ENCODE assay signal across 1 cellular context in the genomic region with DNA sequence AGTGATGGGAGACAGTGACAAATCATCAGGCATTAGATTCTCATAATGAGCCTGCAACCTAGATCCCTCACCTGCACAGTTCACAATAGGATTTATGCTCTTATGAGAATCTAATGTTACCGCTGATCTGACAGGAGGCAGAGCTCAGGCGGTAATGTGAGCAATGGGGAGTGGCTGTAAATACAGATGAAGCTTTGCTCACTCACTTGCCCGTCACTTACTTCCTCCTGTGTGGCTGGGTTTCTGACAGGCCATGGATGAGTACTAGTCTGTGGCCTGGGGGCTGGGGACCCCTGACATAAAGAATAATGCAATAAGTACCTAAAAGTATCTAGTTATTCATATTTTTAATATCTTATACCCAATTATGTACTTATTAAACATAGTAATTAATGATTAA.
TF ChIP-seq lines count a peak whose summit lies in the region.

No MANE protein-coding gene starts in this region.

TF ChIP-seq in GM12878, 131 proteins besides CTCF, POLR2A, EP300 and RAD21:
- TF ChIP-seq, protein P1, sequence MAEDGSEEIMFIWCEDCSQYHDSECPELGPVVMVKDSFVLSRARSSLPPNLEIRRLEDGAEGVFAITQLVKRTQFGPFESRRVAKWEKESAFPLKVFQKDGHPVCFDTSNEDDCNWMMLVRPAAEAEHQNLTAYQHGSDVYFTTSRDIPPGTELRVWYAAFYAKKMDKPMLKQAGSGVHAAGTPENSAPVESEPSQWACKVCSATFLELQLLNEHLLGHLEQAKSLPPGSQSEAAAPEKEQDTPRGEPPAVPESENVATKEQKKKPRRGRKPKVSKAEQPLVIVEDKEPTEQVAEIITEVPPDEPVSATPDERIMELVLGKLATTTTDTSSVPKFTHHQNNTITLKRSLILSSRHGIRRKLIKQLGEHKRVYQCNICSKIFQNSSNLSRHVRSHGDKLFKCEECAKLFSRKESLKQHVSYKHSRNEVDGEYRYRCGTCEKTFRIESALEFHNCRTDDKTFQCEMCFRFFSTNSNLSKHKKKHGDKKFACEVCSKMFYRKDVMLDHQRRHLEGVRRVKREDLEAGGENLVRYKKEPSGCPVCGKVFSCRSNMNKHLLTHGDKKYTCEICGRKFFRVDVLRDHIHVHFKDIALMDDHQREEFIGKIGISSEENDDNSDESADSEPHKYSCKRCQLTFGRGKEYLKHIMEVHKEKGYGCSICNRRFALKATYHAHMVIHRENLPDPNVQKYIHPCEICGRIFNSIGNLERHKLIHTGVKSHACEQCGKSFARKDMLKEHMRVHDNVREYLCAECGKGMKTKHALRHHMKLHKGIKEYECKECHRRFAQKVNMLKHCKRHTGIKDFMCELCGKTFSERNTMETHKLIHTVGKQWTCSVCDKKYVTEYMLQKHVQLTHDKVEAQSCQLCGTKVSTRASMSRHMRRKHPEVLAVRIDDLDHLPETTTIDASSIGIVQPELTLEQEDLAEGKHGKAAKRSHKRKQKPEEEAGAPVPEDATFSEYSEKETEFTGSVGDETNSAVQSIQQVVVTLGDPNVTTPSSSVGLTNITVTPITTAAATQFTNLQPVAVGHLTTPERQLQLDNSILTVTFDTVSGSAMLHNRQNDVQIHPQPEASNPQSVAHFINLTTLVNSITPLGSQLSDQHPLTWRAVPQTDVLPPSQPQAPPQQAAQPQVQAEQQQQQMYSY (CRISPR knock-in tag; IDR thresholded peaks at IDR 0.05) = no peak
- no peak for TF ChIP-seq GABPA (IDR thresholded peaks at IDR 0.05; ENCODE audit: low read depth)
- no peak for TF ChIP-seq NFYA (IDR thresholded peaks at IDR 0.05; ENCODE audit: borderline replicate concordance, low read depth, low read length)
- no peak for TF ChIP-seq MTA2 (IDR thresholded peaks at IDR 0.05; ENCODE audit: low read depth)
- TF ChIP-seq TAF1 (IDR thresholded peaks at IDR 0.05; ENCODE audit: borderline replicate concordance, low read depth, low read length) = no peak
- TF ChIP-seq FOXM1 (IDR thresholded peaks at IDR 0.05; ENCODE audit: low read depth, low read length) = no peak
- TF ChIP-seq TCF3 (IDR thresholded peaks at IDR 0.05; ENCODE audit: borderline replicate concordance, insufficient read depth, low read depth, low read length) = no peak
- TF ChIP-seq, protein P2, sequence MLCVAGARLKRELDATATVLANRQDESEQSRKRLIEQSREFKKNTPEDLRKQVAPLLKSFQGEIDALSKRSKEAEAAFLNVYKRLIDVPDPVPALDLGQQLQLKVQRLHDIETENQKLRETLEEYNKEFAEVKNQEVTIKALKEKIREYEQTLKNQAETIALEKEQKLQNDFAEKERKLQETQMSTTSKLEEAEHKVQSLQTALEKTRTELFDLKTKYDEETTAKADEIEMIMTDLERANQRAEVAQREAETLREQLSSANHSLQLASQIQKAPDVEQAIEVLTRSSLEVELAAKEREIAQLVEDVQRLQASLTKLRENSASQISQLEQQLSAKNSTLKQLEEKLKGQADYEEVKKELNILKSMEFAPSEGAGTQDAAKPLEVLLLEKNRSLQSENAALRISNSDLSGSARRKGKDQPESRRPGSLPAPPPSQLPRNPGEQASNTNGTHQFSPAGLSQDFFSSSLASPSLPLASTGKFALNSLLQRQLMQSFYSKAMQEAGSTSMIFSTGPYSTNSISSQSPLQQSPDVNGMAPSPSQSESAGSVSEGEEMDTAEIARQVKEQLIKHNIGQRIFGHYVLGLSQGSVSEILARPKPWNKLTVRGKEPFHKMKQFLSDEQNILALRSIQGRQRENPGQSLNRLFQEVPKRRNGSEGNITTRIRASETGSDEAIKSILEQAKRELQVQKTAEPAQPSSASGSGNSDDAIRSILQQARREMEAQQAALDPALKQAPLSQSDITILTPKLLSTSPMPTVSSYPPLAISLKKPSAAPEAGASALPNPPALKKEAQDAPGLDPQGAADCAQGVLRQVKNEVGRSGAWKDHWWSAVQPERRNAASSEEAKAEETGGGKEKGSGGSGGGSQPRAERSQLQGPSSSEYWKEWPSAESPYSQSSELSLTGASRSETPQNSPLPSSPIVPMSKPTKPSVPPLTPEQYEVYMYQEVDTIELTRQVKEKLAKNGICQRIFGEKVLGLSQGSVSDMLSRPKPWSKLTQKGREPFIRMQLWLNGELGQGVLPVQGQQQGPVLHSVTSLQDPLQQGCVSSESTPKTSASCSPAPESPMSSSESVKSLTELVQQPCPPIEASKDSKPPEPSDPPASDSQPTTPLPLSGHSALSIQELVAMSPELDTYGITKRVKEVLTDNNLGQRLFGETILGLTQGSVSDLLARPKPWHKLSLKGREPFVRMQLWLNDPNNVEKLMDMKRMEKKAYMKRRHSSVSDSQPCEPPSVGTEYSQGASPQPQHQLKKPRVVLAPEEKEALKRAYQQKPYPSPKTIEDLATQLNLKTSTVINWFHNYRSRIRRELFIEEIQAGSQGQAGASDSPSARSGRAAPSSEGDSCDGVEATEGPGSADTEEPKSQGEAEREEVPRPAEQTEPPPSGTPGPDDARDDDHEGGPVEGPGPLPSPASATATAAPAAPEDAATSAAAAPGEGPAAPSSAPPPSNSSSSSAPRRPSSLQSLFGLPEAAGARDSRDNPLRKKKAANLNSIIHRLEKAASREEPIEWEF (IDR thresholded peaks at IDR 0.05; ENCODE audit: insufficient replicate concordance, low read depth, low read length) = no peak
- no peak for TF ChIP-seq CBX5 (IDR thresholded peaks at IDR 0.05; ENCODE audit: low read depth)
- no peak for TF ChIP-seq ZSCAN29 (IDR thresholded peaks at IDR 0.05)
- no peak for TF ChIP-seq MEF2B (IDR thresholded peaks at IDR 0.05; ENCODE audit: partially characterized antibody, poor library complexity, severe bottlenecking)
- TF ChIP-seq, protein P3, sequence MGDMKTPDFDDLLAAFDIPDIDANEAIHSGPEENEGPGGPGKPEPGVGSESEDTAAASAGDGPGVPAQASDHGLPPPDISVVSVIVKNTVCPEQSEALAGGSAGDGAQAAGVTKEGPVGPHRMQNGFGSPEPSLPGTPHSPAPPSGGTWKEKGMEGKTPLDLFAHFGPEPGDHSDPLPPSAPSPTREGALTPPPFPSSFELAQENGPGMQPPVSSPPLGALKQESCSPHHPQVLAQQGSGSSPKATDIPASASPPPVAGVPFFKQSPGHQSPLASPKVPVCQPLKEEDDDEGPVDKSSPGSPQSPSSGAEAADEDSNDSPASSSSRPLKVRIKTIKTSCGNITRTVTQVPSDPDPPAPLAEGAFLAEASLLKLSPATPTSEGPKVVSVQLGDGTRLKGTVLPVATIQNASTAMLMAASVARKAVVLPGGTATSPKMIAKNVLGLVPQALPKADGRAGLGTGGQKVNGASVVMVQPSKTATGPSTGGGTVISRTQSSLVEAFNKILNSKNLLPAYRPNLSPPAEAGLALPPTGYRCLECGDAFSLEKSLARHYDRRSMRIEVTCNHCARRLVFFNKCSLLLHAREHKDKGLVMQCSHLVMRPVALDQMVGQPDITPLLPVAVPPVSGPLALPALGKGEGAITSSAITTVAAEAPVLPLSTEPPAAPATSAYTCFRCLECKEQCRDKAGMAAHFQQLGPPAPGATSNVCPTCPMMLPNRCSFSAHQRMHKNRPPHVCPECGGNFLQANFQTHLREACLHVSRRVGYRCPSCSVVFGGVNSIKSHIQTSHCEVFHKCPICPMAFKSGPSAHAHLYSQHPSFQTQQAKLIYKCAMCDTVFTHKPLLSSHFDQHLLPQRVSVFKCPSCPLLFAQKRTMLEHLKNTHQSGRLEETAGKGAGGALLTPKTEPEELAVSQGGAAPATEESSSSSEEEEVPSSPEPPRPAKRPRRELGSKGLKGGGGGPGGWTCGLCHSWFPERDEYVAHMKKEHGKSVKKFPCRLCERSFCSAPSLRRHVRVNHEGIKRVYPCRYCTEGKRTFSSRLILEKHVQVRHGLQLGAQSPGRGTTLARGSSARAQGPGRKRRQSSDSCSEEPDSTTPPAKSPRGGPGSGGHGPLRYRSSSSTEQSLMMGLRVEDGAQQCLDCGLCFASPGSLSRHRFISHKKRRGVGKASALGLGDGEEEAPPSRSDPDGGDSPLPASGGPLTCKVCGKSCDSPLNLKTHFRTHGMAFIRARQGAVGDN (IDR thresholded peaks at IDR 0.05) = no peak
- no peak for TF ChIP-seq MTA3 (IDR thresholded peaks at IDR 0.05; ENCODE audit: borderline replicate concordance, low read length)
- TF ChIP-seq LARP7 (IDR thresholded peaks at IDR 0.05) = no peak
- TF ChIP-seq SRF (IDR thresholded peaks at IDR 0.05; ENCODE audit: low read depth in 2 of 2, low read length in 2 of 2) = no peak
- TF ChIP-seq MYC (IDR thresholded peaks at IDR 0.05; ENCODE audit: insufficient read depth, insufficient read length, insufficient replicate concordance, low read length, severe bottlenecking) = no peak
- TF ChIP-seq PAX8 (IDR thresholded peaks at IDR 0.05) = no peak
- TF ChIP-seq ZNF24 (IDR thresholded peaks at IDR 0.05) = no peak
- TF ChIP-seq, protein P4, sequence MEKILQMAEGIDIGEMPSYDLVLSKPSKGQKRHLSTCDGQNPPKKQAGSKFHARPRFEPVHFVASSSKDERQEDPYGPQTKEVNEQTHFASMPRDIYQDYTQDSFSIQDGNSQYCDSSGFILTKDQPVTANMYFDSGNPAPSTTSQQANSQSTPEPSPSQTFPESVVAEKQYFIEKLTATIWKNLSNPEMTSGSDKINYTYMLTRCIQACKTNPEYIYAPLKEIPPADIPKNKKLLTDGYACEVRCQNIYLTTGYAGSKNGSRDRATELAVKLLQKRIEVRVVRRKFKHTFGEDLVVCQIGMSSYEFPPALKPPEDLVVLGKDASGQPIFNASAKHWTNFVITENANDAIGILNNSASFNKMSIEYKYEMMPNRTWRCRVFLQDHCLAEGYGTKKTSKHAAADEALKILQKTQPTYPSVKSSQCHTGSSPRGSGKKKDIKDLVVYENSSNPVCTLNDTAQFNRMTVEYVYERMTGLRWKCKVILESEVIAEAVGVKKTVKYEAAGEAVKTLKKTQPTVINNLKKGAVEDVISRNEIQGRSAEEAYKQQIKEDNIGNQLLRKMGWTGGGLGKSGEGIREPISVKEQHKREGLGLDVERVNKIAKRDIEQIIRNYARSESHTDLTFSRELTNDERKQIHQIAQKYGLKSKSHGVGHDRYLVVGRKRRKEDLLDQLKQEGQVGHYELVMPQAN (conservative IDR thresholded peaks at IDR 0.05) = no peak
- TF ChIP-seq, protein P5, sequence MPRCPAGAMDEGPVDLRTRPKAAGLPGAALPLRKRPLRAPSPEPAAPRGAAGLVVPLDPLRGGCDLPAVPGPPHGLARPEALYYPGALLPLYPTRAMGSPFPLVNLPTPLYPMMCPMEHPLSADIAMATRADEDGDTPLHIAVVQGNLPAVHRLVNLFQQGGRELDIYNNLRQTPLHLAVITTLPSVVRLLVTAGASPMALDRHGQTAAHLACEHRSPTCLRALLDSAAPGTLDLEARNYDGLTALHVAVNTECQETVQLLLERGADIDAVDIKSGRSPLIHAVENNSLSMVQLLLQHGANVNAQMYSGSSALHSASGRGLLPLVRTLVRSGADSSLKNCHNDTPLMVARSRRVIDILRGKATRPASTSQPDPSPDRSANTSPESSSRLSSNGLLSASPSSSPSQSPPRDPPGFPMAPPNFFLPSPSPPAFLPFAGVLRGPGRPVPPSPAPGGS (IDR thresholded peaks at IDR 0.05; ENCODE audit: borderline replicate concordance, insufficient read depth, low read depth, low read length, poor library complexity, severe bottlenecking) = no peak
